ENCODE assay signal across 18 cellular contexts in genomic region chr16:83804366-83804765, GRCh38.
"Had no signal": no experiment of that assay in that cellular context is flagged by ENCODE, and none has a peak within 500 bp of the region (broad histone marks: within the 10 kb centered on the region; RNA-seq: fewer than 3 reads in every experiment).

No MANE protein-coding gene starts in this region.

- H3K4me3 Mint-ChIP-seq: activated CD4-positive, alpha-beta T cell treated with anti-CD3 and anti-CD28 coated beads, Interleukin-2, amount 10 ng/mL, durations not matched to agents 24 days and 14 days; activated CD8-positive, alpha-beta T cell treated with anti-CD3 and anti-CD28 coated beads, Interleukin-2, amount 10 ng/mL, durations not matched to agents 7 days and 5 days; activated naive CD4-positive, alpha-beta T cell treated with anti-CD3 and anti-CD28 coated beads, Interleukin-2, amount 10 ng/mL, durations not matched to agents 7 days and 5 days; activated naive CD8-positive, alpha-beta T cell treated with anti-CD3 and anti-CD28 coated beads, Interleukin-2, amount 50 U/mL, for 24 hours; endodermal cell; natural killer cell treated with Interleukin-12 subunit alpha and Interleukin-12 subunit beta and Interleukin-15 and Interleukin-18, amount 100 ng/mL, for 72 hours had no signal

- H3K9me3 Mint-ChIP-seq: activated naive CD4-positive, alpha-beta T cell treated with anti-CD3 and anti-CD28 coated beads, Interleukin-2, amount 10 ng/mL, durations not matched to agents 7 days and 5 days; activated naive CD8-positive, alpha-beta T cell treated with anti-CD3 and anti-CD28 coated beads, Interleukin-2, amount 50 U/mL, for 24 hours; activated T-cell treated with anti-CD3 and anti-CD28 coated beads, Interleukin-2, amount 50 U/mL, for 4 hours; endodermal cell had no signal

- H3K27ac ChIP-seq: tibial artery had no signal

- H3K4me3 ChIP-seq: tibial artery had no signal

- ATAC-seq: activated CD8-positive, alpha-beta T cell treated with anti-CD3 and anti-CD28 coated beads, Interleukin-2, amount 10 ng/mL, durations not matched to agents 7 days and 5 days; activated naive CD8-positive, alpha-beta T cell treated with anti-CD3 and anti-CD28 coated beads, Interleukin-2, amount 50 U/mL, for 24 hours; activated T-cell treated with anti-CD3 and anti-CD28 coated beads, Interleukin-2, amount 50 U/mL, for 4 hours; natural killer cell treated with Interleukin-12 subunit alpha and Interleukin-12 subunit beta and Interleukin-15 and Interleukin-18, amount 100 ng/mL, for 72 hours; stimulated activated naive CD8-positive, alpha-beta T cell treated with anti-CD3 and anti-CD28 coated beads, Interleukin-15, Interleukin-2, amounts not matched to agents 100 U/mL and 50 U/mL, for 24 hours had no signal

- H3K27me3 ChIP-seq: tibial artery had no signal

- H3K27ac Mint-ChIP-seq: activated CD4-positive, alpha-beta T cell treated with anti-CD3 and anti-CD28 coated beads, Interleukin-2, amount 10 ng/mL, durations not matched to agents 24 days and 14 days; activated CD8-positive, alpha-beta T cell treated with anti-CD3 and anti-CD28 coated beads, Interleukin-2, amount 10 ng/mL, durations not matched to agents 7 days and 5 days; activated naive CD4-positive, alpha-beta T cell treated with anti-CD3 and anti-CD28 coated beads, Interleukin-2, amount 10 ng/mL, durations not matched to agents 7 days and 5 days; activated naive CD8-positive, alpha-beta T cell treated with anti-CD3 and anti-CD28 coated beads, Interleukin-2, amount 50 U/mL, for 24 hours; brain; endodermal cell had no signal

- H3K9me3 ChIP-seq: tibial artery had no signal

- DNase-seq: activated CD4-positive, alpha-beta T cell treated with anti-CD3 and anti-CD28 coated beads, Interleukin-2, amount 10 ng/mL, durations not matched to agents 24 days and 14 days; activated CD4-positive, CD25-positive, alpha-beta regulatory T cell; activated CD8-positive, alpha-beta T cell treated with anti-CD3 and anti-CD28 coated beads, Interleukin-2, amount 10 ng/mL, durations not matched to agents 7 days and 5 days; activated naive CD4-positive, alpha-beta T cell treated with anti-CD3 and anti-CD28 coated beads, Interleukin-2, amount 10 ng/mL, durations not matched to agents 7 days and 5 days; activated naive CD8-positive, alpha-beta T cell treated with anti-CD3 and anti-CD28 coated beads, Interleukin-2, amount 50 U/mL, for 24 hours; activated T-cell treated with anti-CD3 and anti-CD28 coated beads, Interleukin-2, amount 50 U/mL, for 4 hours; anterior cingulate cortex; central memory CD4-positive, alpha-beta T cell; endodermal cell; erythroblast; mesendoderm; stimulated activated CD4-positive, alpha-beta T cell treated with anti-CD3 and anti-CD28 coated beads, Interleukin-2, amount 100 ng/mL, for 24 hours; stimulated activated naive CD8-positive, alpha-beta T cell treated with anti-CD3 and anti-CD28 coated beads, Interleukin-15, Interleukin-2, amounts not matched to agents 100 U/mL and 50 U/mL, for 24 hours; substantia nigra; SW 1271; tibial artery had no signal
